In the genomic region with DNA sequence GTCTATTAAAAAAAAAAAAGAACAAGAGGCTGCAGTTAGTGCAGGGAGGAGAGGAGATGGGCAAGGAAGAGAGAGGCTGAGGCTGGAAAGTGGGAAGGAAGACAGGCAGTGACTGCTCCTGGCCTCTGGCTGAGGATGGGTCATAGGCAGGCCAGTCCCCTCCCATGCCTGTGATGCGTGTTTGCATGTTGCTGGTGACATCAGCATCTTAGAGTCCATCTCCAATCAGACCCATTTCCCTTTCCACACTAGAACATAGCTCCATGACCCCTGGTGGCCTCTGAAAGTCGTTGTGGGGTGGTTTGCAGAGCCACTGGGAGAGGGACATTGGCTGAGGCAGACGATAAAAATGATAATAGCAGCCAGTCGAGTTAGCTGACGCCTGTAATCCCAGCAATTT, we compare ENCODE assay signal across 2 cellular contexts.
TF ChIP-seq lines count a peak whose summit lies in the region.

No MANE protein-coding gene starts in this region.

TF ChIP-seq in IMR-90, 13 proteins besides CTCF, POLR2A, EP300 and RAD21:
- TF ChIP-seq CEBPB (IDR thresholded peaks at IDR 0.05; ENCODE audit: low read depth, low read length) (no peak), SMC3 (IDR thresholded peaks at IDR 0.05; ENCODE audit: low read depth, low read length) (no peak), RFX5 (IDR thresholded peaks at IDR 0.05; ENCODE audit: low read depth, low read length) (no peak)

TF ChIP-seq in neural cell, 6 proteins besides CTCF, POLR2A, EP300 and RAD21:
- TF ChIP-seq TAF1 (IDR thresholded peaks at IDR 0.05; ENCODE audit: low read depth) (no peak), MXI1 (conservative IDR thresholded peaks at IDR 0.05; ENCODE audit: poor library complexity, severe bottlenecking) (no peak), SMC3 (conservative IDR thresholded peaks at IDR 0.05; ENCODE audit: poor library complexity) (no peak), POLR2AphosphoS5 (IDR thresholded peaks at IDR 0.05) (no peak), EZH2 (IDR thresholded peaks at IDR 0.05; ENCODE audit: borderline replicate concordance, insufficient read depth, low read length, poor library complexity, severe bottlenecking) (no peak)
- TF ChIP-seq, protein P1, sequence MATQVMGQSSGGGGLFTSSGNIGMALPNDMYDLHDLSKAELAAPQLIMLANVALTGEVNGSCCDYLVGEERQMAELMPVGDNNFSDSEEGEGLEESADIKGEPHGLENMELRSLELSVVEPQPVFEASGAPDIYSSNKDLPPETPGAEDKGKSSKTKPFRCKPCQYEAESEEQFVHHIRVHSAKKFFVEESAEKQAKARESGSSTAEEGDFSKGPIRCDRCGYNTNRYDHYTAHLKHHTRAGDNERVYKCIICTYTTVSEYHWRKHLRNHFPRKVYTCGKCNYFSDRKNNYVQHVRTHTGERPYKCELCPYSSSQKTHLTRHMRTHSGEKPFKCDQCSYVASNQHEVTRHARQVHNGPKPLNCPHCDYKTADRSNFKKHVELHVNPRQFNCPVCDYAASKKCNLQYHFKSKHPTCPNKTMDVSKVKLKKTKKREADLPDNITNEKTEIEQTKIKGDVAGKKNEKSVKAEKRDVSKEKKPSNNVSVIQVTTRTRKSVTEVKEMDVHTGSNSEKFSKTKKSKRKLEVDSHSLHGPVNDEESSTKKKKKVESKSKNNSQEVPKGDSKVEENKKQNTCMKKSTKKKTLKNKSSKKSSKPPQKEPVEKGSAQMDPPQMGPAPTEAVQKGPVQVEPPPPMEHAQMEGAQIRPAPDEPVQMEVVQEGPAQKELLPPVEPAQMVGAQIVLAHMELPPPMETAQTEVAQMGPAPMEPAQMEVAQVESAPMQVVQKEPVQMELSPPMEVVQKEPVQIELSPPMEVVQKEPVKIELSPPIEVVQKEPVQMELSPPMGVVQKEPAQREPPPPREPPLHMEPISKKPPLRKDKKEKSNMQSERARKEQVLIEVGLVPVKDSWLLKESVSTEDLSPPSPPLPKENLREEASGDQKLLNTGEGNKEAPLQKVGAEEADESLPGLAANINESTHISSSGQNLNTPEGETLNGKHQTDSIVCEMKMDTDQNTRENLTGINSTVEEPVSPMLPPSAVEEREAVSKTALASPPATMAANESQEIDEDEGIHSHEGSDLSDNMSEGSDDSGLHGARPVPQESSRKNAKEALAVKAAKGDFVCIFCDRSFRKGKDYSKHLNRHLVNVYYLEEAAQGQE (IDR thresholded peaks at IDR 0.05; ENCODE audit: borderline replicate concordance), result no peak
